ENCODE assay signal across 28 cellular contexts in genomic region chr13:52414051-52414450, GRCh38. TPM values are rescaled to one million over a fixed set of nuclear protein-coding genes. Genes with fewer than 3 reads are reported as not detected.
A peak's percentile ranks its signal among the peaks of the same experiment; 100 is the strongest.
DNase-seq lines count a peak whose midpoint lies in the region; ATAC-seq and TF ChIP-seq lines count a peak whose summit lies in the region.
"Had no signal": no experiment of that assay in that cellular context is flagged by ENCODE, and none has a peak within 500 bp of the region (broad histone marks: within the 10 kb centered on the region; RNA-seq: fewer than 3 reads in every experiment).

No MANE protein-coding gene starts in this region.

- H3K9me3 Mint-ChIP-seq in CD4-positive, CD25-positive, alpha-beta regulatory T cell, result no peaks in the 10 kb centered on the region
- H3K9me3 Mint-ChIP-seq: activated CD4-positive, alpha-beta T cell treated with anti-CD3 and anti-CD28 coated beads, Interleukin-2, amount 10 ng/mL, durations not matched to agents 7 days and 5 days; activated T-helper 2 cell treated with anti-CD3 and anti-CD28 coated beads, Interferon-gamma antibody, Interleukin-2, Interleukin-4, amounts not matched to agents 10 μg/mL and 5 μg/mL and 100 μg/mL, durations not matched to agents 14 hours and 24 hours and 36 hours; CD8-positive, alpha-beta T cell; stimulated activated naive CD8-positive, alpha-beta T cell treated with anti-CD3 and anti-CD28 coated beads, Interleukin-15, Interleukin-2, amounts not matched to agents 100 ng/mL and 50 ng/mL, for 24 hours had no signal

- H3K36me3 ChIP-seq in CD4-positive, CD25-positive, alpha-beta regulatory T cell (ENCODE audit: control insufficient read depth, insufficient read depth, low read length), result peaks cover 62% of the 10 kb centered on the region
- peaks cover 55% of the 10 kb centered on the region for H3K36me3 ChIP-seq in RWPE2 (ENCODE audit: low read depth)
- H3K36me3 ChIP-seq in trophoblast cell (ENCODE audit: control insufficient read depth in 1 of 2, insufficient read depth in 2 of 2, low read length in 2 of 2), result peaks cover 6 to 12% of the 10 kb centered on the region in 2 experiments

- H2AK5ac ChIP-seq in trophoblast cell (ENCODE audit: low read length), result no peak overlapping the region

- H2BK5ac ChIP-seq in trophoblast cell (ENCODE audit: low read depth, low read length, poor library complexity), result no peak overlapping the region

- no peaks in the 10 kb centered on the region for H3K4me1 ChIP-seq in CD4-positive, CD25-positive, alpha-beta regulatory T cell (ENCODE audit: control insufficient read depth, insufficient read depth, low read length, poor library complexity, severe bottlenecking)
- peaks cover 53% of the 10 kb centered on the region for H3K4me1 ChIP-seq in RWPE2 (ENCODE audit: insufficient read depth, poor library complexity, severe bottlenecking)
- no peaks in the 10 kb centered on the region for H3K4me1 ChIP-seq in trophoblast cell (ENCODE audit: control insufficient read depth in 1 of 2, insufficient read depth in 2 of 2, low read length in 2 of 2)
- H3K4me1 ChIP-seq: body of pancreas, tibial nerve had no signal

- H2AFZ ChIP-seq in trophoblast cell (ENCODE audit: insufficient read depth, low read length, poor library complexity), result no peak overlapping the region

- H3K27ac ChIP-seq in CD4-positive, CD25-positive, alpha-beta regulatory T cell (ENCODE audit: insufficient read depth, low read length, poor library complexity, severe bottlenecking), result no peak overlapping the region
- peak overlapping the region; percentile 98 for H3K27ac ChIP-seq in RWPE2 (ENCODE audit: poor library complexity, severe bottlenecking)
- H3K27ac ChIP-seq in trophoblast cell (ENCODE audit: low read depth, low read length), result no peak overlapping the region
- H3K27ac ChIP-seq: body of pancreas, neutrophil, tibial nerve, VCaP had no signal

- no peak overlapping the region for H4K12ac ChIP-seq in trophoblast cell (ENCODE audit: low read depth, low read length)

- no peak overlapping the region for H3K4me3 Mint-ChIP-seq in CD4-positive, CD25-positive, alpha-beta regulatory T cell
- H3K4me3 Mint-ChIP-seq: activated CD4-positive, alpha-beta T cell treated with anti-CD3 and anti-CD28 coated beads, Interleukin-2, amount 10 ng/mL, durations not matched to agents 7 days and 5 days; CD8-positive, alpha-beta T cell; stimulated activated naive CD8-positive, alpha-beta T cell treated with anti-CD3 and anti-CD28 coated beads, Interleukin-15, Interleukin-2, amounts not matched to agents 100 ng/mL and 50 ng/mL, for 24 hours had no signal

- no peak overlapping the region for H3K4me3 ChIP-seq in CD4-positive, CD25-positive, alpha-beta regulatory T cell (ENCODE audit: low read depth, low read length)
- H3K4me3 ChIP-seq in RWPE2 (ENCODE audit: severe bottlenecking), result no peak overlapping the region
- H3K4me3 ChIP-seq in epithelial cell of esophagus (ENCODE audit: low read length), result no peak overlapping the region
- no peak overlapping the region for H3K4me3 ChIP-seq in trophoblast cell (ENCODE audit: low read depth, low read length)
- H3K4me3 ChIP-seq: body of pancreas, tibial nerve had no signal

- H3K4ac ChIP-seq in trophoblast cell (ENCODE audit: low read depth, low read length), result no peak overlapping the region

- H2BK120ac ChIP-seq in trophoblast cell (ENCODE audit: insufficient read depth, low read length, poor library complexity), result no peak overlapping the region

- no peaks in the 10 kb centered on the region for H3K27me3 Mint-ChIP-seq in CD4-positive, CD25-positive, alpha-beta regulatory T cell
- H3K27me3 Mint-ChIP-seq: activated CD4-positive, alpha-beta T cell treated with anti-CD3 and anti-CD28 coated beads, Interleukin-2, amount 10 ng/mL, durations not matched to agents 7 days and 5 days; stimulated activated naive CD8-positive, alpha-beta T cell treated with anti-CD3 and anti-CD28 coated beads, Interleukin-15, Interleukin-2, amounts not matched to agents 100 ng/mL and 50 ng/mL, for 24 hours had no signal

- no peak for ATAC-seq in CD4-positive, CD25-positive, alpha-beta regulatory T cell (ENCODE audit: low read depth in 2 of 2)
- ATAC-seq in RWPE2 (ENCODE audit: low read depth) (no peak), GM21360 (IDR thresholded peaks at IDR 0.05; ENCODE audit: unreplicated experiment) (no peak), HG02885 (IDR thresholded peaks at IDR 0.05; ENCODE audit: poor library complexity, unreplicated experiment) (no peak)
- ATAC-seq: body of pancreas; CD8-positive, alpha-beta T cell; HepG2 had no signal

- no peaks in the 10 kb centered on the region for H3K79me1 ChIP-seq in trophoblast cell (ENCODE audit: low read length)

- DNase-seq in CD4-positive, CD25-positive, alpha-beta regulatory T cell, result no peak
- DNase-seq in RWPE2 (ENCODE audit: low spot score) (no peak), epithelial cell of esophagus (ENCODE audit: low read depth) (peak; percentile 50), trophoblast cell (no peak), NCI-H526 treated with DMSO at 0.1 percent for 48 hours (lab: John Stamatoyannopoulos, UW) (no peak)
- no peak for DNase-seq in stimulated activated CD8-positive, alpha-beta memory T cell treated with anti-CD3 and anti-CD28 coated beads, Interleukin-4, amount 100 ng/mL, for 48 hours
- DNase-seq: activated CD4-positive, alpha-beta T cell treated with anti-CD3 and anti-CD28 coated beads, Interleukin-2, amount 10 ng/mL, durations not matched to agents 7 days and 5 days; body of pancreas; CD8-positive, alpha-beta T cell; cortex of kidney; DMS 273 treated with DMSO at 0.1 percent for 48 hours; HCEC 1CT; head of caudate nucleus; kidney glomerular epithelial cell; NCI-H1092; NCI-H2029; NCI-H69; RPMI8226; stimulated activated CD4-positive, alpha-beta T cell treated with anti-CD3 and anti-CD28 coated beads, Interleukin-12 subunit alpha, Interleukin-12 subunit beta, amount 100 ng/mL, for 4 hours; stimulated activated CD4-positive, alpha-beta T cell treated with anti-CD3 and anti-CD28 coated beads, Interleukin-4, amount 100 ng/mL, for 4 hours had no signal

- no CpG with 5 or more reads among the region's 1 CpG for WGBS in trophoblast cell (ENCODE audit: extremely low coverage, insufficient coverage, insufficient read length)

- H3K4me2 ChIP-seq in trophoblast cell (ENCODE audit: low read length), result no peak overlapping the region

- no peaks in the 10 kb centered on the region for H3K27me3 ChIP-seq in CD4-positive, CD25-positive, alpha-beta regulatory T cell (ENCODE audit: control insufficient read depth, insufficient read depth, low read length)
- H3K27me3 ChIP-seq in RWPE2 (ENCODE audit: insufficient read depth, poor library complexity, severe bottlenecking) (no peaks in the 10 kb centered on the region), trophoblast cell (ENCODE audit: insufficient read depth, low read length) (no peaks in the 10 kb centered on the region)
- H3K27me3 ChIP-seq: body of pancreas, neutrophil, tibial nerve had no signal

- no peaks in the 10 kb centered on the region for H3K9me3 ChIP-seq in CD4-positive, CD25-positive, alpha-beta regulatory T cell (ENCODE audit: control insufficient read depth in 2 of 2, low read length in 2 of 2)
- H3K9me3 ChIP-seq in RWPE2 (ENCODE audit: severe bottlenecking) (no peaks in the 10 kb centered on the region), trophoblast cell (ENCODE audit: insufficient read depth, low read depth, low read length) (no peaks in the 10 kb centered on the region)
- H3K9me3 ChIP-seq: neutrophil, tibial nerve had no signal

- TF ChIP-seq CTCF in RWPE2 (IDR thresholded peaks at IDR 0.05; ENCODE audit: poor library complexity, severe bottlenecking) (no peak), epithelial cell of esophagus (IDR thresholded peaks at IDR 0.05; ENCODE audit: insufficient read depth, low read depth, low read length, missing control alignments) (no peak)

- no peak overlapping the region for H4K8ac ChIP-seq in trophoblast cell (ENCODE audit: low read depth, low read length)

- H3K4me1 Mint-ChIP-seq in CD4-positive, CD25-positive, alpha-beta regulatory T cell, result no peaks in the 10 kb centered on the region
- H3K4me1 Mint-ChIP-seq: activated CD4-positive, alpha-beta T cell treated with anti-CD3 and anti-CD28 coated beads, Interleukin-2, amount 10 ng/mL, durations not matched to agents 7 days and 5 days had no signal

- peak overlapping the region; percentile 10 for H2BK12ac ChIP-seq in trophoblast cell (ENCODE audit: low read length)

- H3K9ac ChIP-seq in trophoblast cell (ENCODE audit: low read length), result no peak overlapping the region

- H3K14ac ChIP-seq in trophoblast cell (ENCODE audit: low read length), result no peak overlapping the region

- H3K36me3 Mint-ChIP-seq in CD4-positive, CD25-positive, alpha-beta regulatory T cell, result peaks cover 53% of the 10 kb centered on the region

- no peak overlapping the region for H3K18ac ChIP-seq in trophoblast cell (ENCODE audit: low read length)

- no peak overlapping the region for H3K23ac ChIP-seq in trophoblast cell (ENCODE audit: low read length)

- no peak overlapping the region for H4K91ac ChIP-seq in trophoblast cell (ENCODE audit: low read depth, low read length)

- H3K79me2 ChIP-seq in trophoblast cell (ENCODE audit: control insufficient read depth, insufficient read depth, low read length, poor library complexity), result no peaks in the 10 kb centered on the region

- H3K27ac Mint-ChIP-seq in CD4-positive, CD25-positive, alpha-beta regulatory T cell, result peak overlapping the region in 2 of 3 donors; percentile 40 to 79
- H3K27ac Mint-ChIP-seq: activated CD4-positive, alpha-beta T cell treated with anti-CD3 and anti-CD28 coated beads, Interleukin-2, amount 10 ng/mL, durations not matched to agents 7 days and 5 days; activated T-helper 2 cell treated with anti-CD3 and anti-CD28 coated beads, Interferon-gamma antibody, Interleukin-2, Interleukin-4, amounts not matched to agents 10 μg/mL and 5 μg/mL and 100 μg/mL, durations not matched to agents 14 hours and 24 hours and 36 hours; CD8-positive, alpha-beta T cell; stimulated activated naive CD8-positive, alpha-beta T cell treated with anti-CD3 and anti-CD28 coated beads, Interleukin-15, Interleukin-2, amounts not matched to agents 100 ng/mL and 50 ng/mL, for 24 hours had no signal

RNA-seq across cellular contexts. Expression of gene THSD1, which starts 8.1 kb away (rescaled TPM):
- 0.79 TPM for total RNA-seq in CD4-positive, CD25-positive, alpha-beta regulatory T cell
- under 1 TPM in 1 of 4 donors, not detected in 3; 0.12 TPM for polyA plus RNA-seq in CD4-positive, CD25-positive, alpha-beta regulatory T cell
- polyA plus RNA-seq in trophoblast cell (2013), result 0.16 and 0.21 TPM in 2 replicates

RNA-seq across cellular contexts. Expression of gene VPS36, which starts 36.4 kb away (rescaled TPM):
- 39.5 TPM for total RNA-seq in CD4-positive, CD25-positive, alpha-beta regulatory T cell
- 10 to 100 TPM; 36.8 to 39.5 (median 37.6) TPM for polyA plus RNA-seq in CD4-positive, CD25-positive, alpha-beta regulatory T cell
- polyA plus RNA-seq in trophoblast cell (2013), result 15.5 and 15.6 TPM in 2 replicates

RNA-seq across cellular contexts. Expression of gene CKAP2, which starts 41.2 kb away (rescaled TPM):
- 36.7 TPM for total RNA-seq in CD4-positive, CD25-positive, alpha-beta regulatory T cell
- 10 to 100 TPM; 20.1 to 27.7 (median 24.0) TPM for polyA plus RNA-seq in CD4-positive, CD25-positive, alpha-beta regulatory T cell
- polyA plus RNA-seq in trophoblast cell (2013), result 48.1 and 54.9 TPM in 2 replicates
